ENCODE assay signal across 15 cellular contexts in genomic region chr12:24864796-24865125, GRCh38.
DNase-seq lines count a peak whose midpoint lies in the region; ATAC-seq, FAIRE-seq and TF ChIP-seq lines count a peak whose summit lies in the region.
"Had no signal": no experiment of that assay in that cellular context is flagged by ENCODE, and none has a peak within 500 bp of the region (broad histone marks: within the 10 kb centered on the region; RNA-seq: fewer than 3 reads in every experiment).

No MANE protein-coding gene starts in this region.

- peaks cover 0 to 12% of the 10 kb centered on the region in 2 experiments; a peak in 1 of 4 replicates for H3K4me1 ChIP-seq in SK-N-SH (ENCODE audit: control insufficient read depth in 1 of 2, insufficient read depth in 2 of 2, low read depth in 1 of 2, low read length in 1 of 2)
- no peaks in the 10 kb centered on the region for H3K4me1 ChIP-seq in endodermal cell (ENCODE audit: control insufficient read depth, insufficient read depth, low read length)
- H3K4me1 ChIP-seq: esophagus squamous epithelium, left ventricle myocardium inferior, sigmoid colon had no signal

- H3K4me3 ChIP-seq in SK-N-SH (ENCODE audit: low read depth in 2 of 2, low read length in 1 of 2) = no peak overlapping the region
- peak overlapping the region; percentile 24 for H3K4me3 ChIP-seq in endodermal cell (ENCODE audit: low read length)
- H3K4me3 ChIP-seq: esophagus squamous epithelium, left ventricle myocardium inferior, sigmoid colon had no signal

- peak overlapping the region; percentile 34 for H3K27ac Mint-ChIP-seq in endodermal cell

- POLR2A ChIA-PET in SK-N-SH (lab: Yijun Ruan, JAX) = no interaction called here

- H3K27me3 ChIP-seq in SK-N-SH (ENCODE audit: insufficient read depth) = no peaks in the 10 kb centered on the region
- no peaks in the 10 kb centered on the region for H3K27me3 ChIP-seq in endodermal cell (ENCODE audit: control insufficient read depth, insufficient read depth, low read length, poor library complexity, severe bottlenecking)
- H3K27me3 ChIP-seq: esophagus squamous epithelium, sigmoid colon had no signal

- H3K4me3 Mint-ChIP-seq in endodermal cell = no peak overlapping the region

- no peak; the same call in 2 of the 3 replicates for ATAC-seq in SK-N-SH treated with all-trans-retinoic acid at 6 μM for 48 hours
- ATAC-seq in GM18505 (IDR thresholded peaks at IDR 0.05; ENCODE audit: unreplicated experiment) = no peak
- ATAC-seq in HG03354 (IDR thresholded peaks at IDR 0.05; ENCODE audit: poor library complexity, severe bottlenecking, unreplicated experiment) = no peak

- H3K27ac ChIP-seq in SK-N-SH (ENCODE audit: low read depth in 2 of 2, low read length in 1 of 2) (peak overlapping the region in 1 of 2 experiments; percentile 27; a peak in 2 of 4 replicates), endodermal cell (ENCODE audit: low read depth, low read length) (peak overlapping the region; percentile 33)
- H3K27ac ChIP-seq: esophagus squamous epithelium, left ventricle myocardium inferior, sigmoid colon had no signal

- H3K27me3 Mint-ChIP-seq in endodermal cell (ENCODE audit: insufficient read depth) = no peaks in the 10 kb centered on the region

- DNase-seq in SK-N-SH (peak; percentile 8), HS-27A (ENCODE audit: low read depth) (peak; percentile 86), endodermal cell (no peak), urothelium cell line (ENCODE audit: low spot score) (peak; percentile 46)
- DNase-seq in activated effector memory CD4-positive, alpha-beta T cell treated with anti-CD3 and anti-CD28 coated beads, Interleukin-2, amount 50 U/mL, for 16 hours = no peak
- DNase-seq: activated CD4-positive, alpha-beta T cell treated with anti-CD3 and anti-CD28 coated beads, Interleukin-2, amount 50 U/mL, for 4 hours; esophagus squamous epithelium; left ventricle myocardium inferior; NCI-H2029 treated with DMSO at 0.1 percent for 48 hours; SHP77; sigmoid colon had no signal

- no peak for TF ChIP-seq CTCF in SK-N-SH (IDR thresholded peaks at IDR 0.05)
- TF ChIP-seq CTCF in endodermal cell (conservative IDR thresholded peaks at IDR 0.05) = no peak

- H3K9me3 ChIP-seq in SK-N-SH (no peaks in the 10 kb centered on the region; the same call in 1 of the 2 replicates), endodermal cell (ENCODE audit: control insufficient read depth, low read length) (peaks cover 67% of the 10 kb centered on the region)
- H3K9me3 ChIP-seq: esophagus squamous epithelium, left ventricle myocardium inferior, sigmoid colon had no signal

- FAIRE-seq in urothelium cell line (lab: Jason Lieb, UNC) = no peak
- FAIRE-seq: A204.1 had no signal

- peaks cover 20% of the 10 kb centered on the region for H3K79me2 ChIP-seq in SK-N-SH (ENCODE audit: insufficient read depth)

- 0 out of 2 replicates have a peak overlapping the region, but pooled peaks have one; percentile 9 for H3K4me2 ChIP-seq in SK-N-SH

- H3K9ac ChIP-seq in SK-N-SH (no peak overlapping the region), endodermal cell (ENCODE audit: extremely low read depth, low read length, poor library complexity, severe bottlenecking) (peak overlapping the region; percentile 22)

- no peak for TF ChIP-seq EP300 in SK-N-SH (IDR thresholded peaks at IDR 0.05; ENCODE audit: borderline replicate concordance in 1 of 2, low read depth in 1 of 2, low read length in 1 of 2)

- CTCF ChIA-PET in SK-N-SH (lab: Yijun Ruan, JAX) = no interaction called here

- peaks cover 68% of the 10 kb centered on the region for H3K36me3 Mint-ChIP-seq in endodermal cell (ENCODE audit: low read depth)

- no peak for TF ChIP-seq RAD21 in SK-N-SH (IDR thresholded peaks at IDR 0.05; ENCODE audit: low read length)

- no peak for TF ChIP-seq POLR2A in GM18505 (IDR thresholded peaks at IDR 0.05; ENCODE audit: borderline replicate concordance, extremely low read depth, insufficient read depth, insufficient read length)

- peaks cover 33% of the 10 kb centered on the region for H3K4me1 Mint-ChIP-seq in endodermal cell

- H3K9me3 Mint-ChIP-seq in endodermal cell = peaks cover 62% of the 10 kb centered on the region

- no peaks in the 10 kb centered on the region for H4K20me1 ChIP-seq in SK-N-SH (ENCODE audit: insufficient read depth)

- H3K36me3 ChIP-seq in SK-N-SH (replicated peaks in 1 of 2; ENCODE audit: control insufficient read depth in 1 of 2, insufficient read depth in 2 of 2, low read length in 1 of 2) (peaks cover 8 to 60% of the 10 kb centered on the region in 2 experiments), endodermal cell (ENCODE audit: control insufficient read depth, insufficient read depth, low read length) (peaks cover 57% of the 10 kb centered on the region)
- H3K36me3 ChIP-seq: esophagus squamous epithelium, left ventricle myocardium inferior, sigmoid colon had no signal

- no peak overlapping the region for H2AFZ ChIP-seq in SK-N-SH (ENCODE audit: low read depth)

- no peaks in the 10 kb centered on the region for H3K9me2 ChIP-seq in SK-N-SH

- peaks cover 8% of the 10 kb centered on the region for H3F3A ChIP-seq in SK-N-SH (replicated peaks; ENCODE audit: insufficient read depth)

TF ChIP-seq in SK-N-SH, 30 proteins besides CTCF, POLR2A, EP300 and RAD21:
- no peak for TF ChIP-seq RCOR1 (IDR thresholded peaks at IDR 0.05; ENCODE audit: low read length)
- no peak for TF ChIP-seq NRF1 (IDR thresholded peaks at IDR 0.05; ENCODE audit: low read depth, low read length)
- no peak for TF ChIP-seq NFIC (IDR thresholded peaks at IDR 0.05; ENCODE audit: borderline replicate concordance)
- TF ChIP-seq SMC3 (IDR thresholded peaks at IDR 0.05; ENCODE audit: low read depth, low read length) = no peak

TF ChIP-seq in SK-N-SH treated with all-trans-retinoic acid at 6 μM for 48 hours, 23 proteins besides CTCF, POLR2A, EP300 and RAD21 (continues in another document):
- TF ChIP-seq ZFP30 (CRISPR knock-in tag; IDR thresholded peaks at IDR 0.05) (no peak), TOX (CRISPR knock-in tag; IDR thresholded peaks at IDR 0.05; ENCODE audit: borderline replicate concordance) (no peak), TCF4 (CRISPR knock-in tag; IDR thresholded peaks at IDR 0.05; ENCODE audit: borderline replicate concordance) (no peak), GLIS3 (CRISPR knock-in tag; IDR thresholded peaks at IDR 0.05) (no peak), PATZ1 (CRISPR knock-in tag; IDR thresholded peaks at IDR 0.05; ENCODE audit: borderline replicate concordance) (no peak), ZNF8 (CRISPR knock-in tag; IDR thresholded peaks at IDR 0.05) (no peak), CSDC2 (CRISPR knock-in tag; IDR thresholded peaks at IDR 0.05) (no peak), CSRNP3 (CRISPR knock-in tag; IDR thresholded peaks at IDR 0.05) (no peak), TSHZ2 (CRISPR knock-in tag; IDR thresholded peaks at IDR 0.05) (no peak), BACH2 (CRISPR knock-in tag; IDR thresholded peaks at IDR 0.05; ENCODE audit: borderline replicate concordance) (no peak), SNAI2 (CRISPR knock-in tag; IDR thresholded peaks at IDR 0.05) (no peak)

Comparison
In these comparisons a context has a peak if more than half of its experiments do, and no peak if none do; other contexts are left out.
1. DNase-seq: peak in SK-N-SH (single experiment), HS-27A (single experiment) and urothelium cell line (single experiment); none in endodermal cell (single experiment) and activated effector memory CD4-positive, alpha-beta T cell treated with anti-CD3 and anti-CD28 coated beads, Interleukin-2, amount 50 U/mL, for 16 hours (single experiment).